18 cellular contexts compared by ENCODE assay signal in genomic region chr3:146044046-146044445, GRCh38.
"Had no signal": no experiment of that assay in that cellular context is flagged by ENCODE, and none has a peak within 500 bp of the region (broad histone marks: within the 10 kb centered on the region; RNA-seq: fewer than 3 reads in every experiment).

No MANE protein-coding gene starts in this region.

- H3K36me3 ChIP-seq: esophagus muscularis mucosa, heart left ventricle, right atrium auricular region, tibial nerve, vagina had no signal

- FAIRE-seq: frontal cortex had no signal

- H3K27ac ChIP-seq: esophagus muscularis mucosa, heart left ventricle, parathyroid adenoma, right atrium auricular region, skin epidermis, tibial nerve, vagina had no signal

- H3K4me3 ChIP-seq: esophagus muscularis mucosa, heart left ventricle, mucosa of descending colon, right atrium auricular region, skin epidermis, tibial nerve, vagina had no signal

- H3K27me3 ChIP-seq: esophagus muscularis mucosa, heart left ventricle, right atrium auricular region, tibial nerve, vagina had no signal

- ATAC-seq: heart left ventricle; mucosa of descending colon; naive thymus-derived CD8-positive, alpha-beta T cell; T-cell had no signal

- DNase-seq: activated CD4-positive, alpha-beta T cell treated with anti-CD3 and anti-CD28 coated beads, Interleukin-2, amount 50 U/mL, for 1 hour; activated naive CD8-positive, alpha-beta T cell treated with anti-CD3 and anti-CD28 coated beads for 36 hours; endodermal cell; heart left ventricle; mucosa of descending colon; naive thymus-derived CD8-positive, alpha-beta T cell; stimulated activated CD4-positive, alpha-beta T cell treated with anti-CD3 and anti-CD28 coated beads, Interleukin-15, amount 100 ng/mL, for 24 hours; stimulated activated CD4-positive, alpha-beta T cell treated with anti-CD3 and anti-CD28 coated beads, Interleukin-4, amount 100 ng/mL, for 24 hours; stimulated activated naive CD4-positive, alpha-beta T cell; T-cell; T-helper 9 cell had no signal
